18 cellular contexts compared by ENCODE assay signal in the genomic region with DNA sequence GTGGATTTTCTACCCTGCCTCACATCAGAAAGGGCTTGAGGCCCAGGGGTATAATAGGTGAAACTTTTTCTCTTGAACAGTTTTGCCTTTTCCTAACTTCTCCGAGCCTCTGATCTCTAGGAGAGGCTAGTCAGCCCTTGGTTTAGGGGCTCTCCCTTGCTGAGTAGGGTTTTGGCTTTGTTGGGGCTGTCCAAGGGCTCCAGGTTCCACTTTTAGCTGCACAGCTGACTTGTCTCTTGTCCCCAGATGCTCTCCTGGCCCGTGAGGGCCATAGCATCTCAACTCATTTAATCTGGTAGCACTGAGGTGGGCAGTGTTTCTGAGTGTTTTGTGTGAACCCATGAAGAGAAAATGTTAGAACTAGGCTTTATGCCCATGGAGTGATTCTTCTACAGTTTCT.
"Had no signal": no experiment of that assay in that cellular context is flagged by ENCODE, and none has a peak within 500 bp of the region (broad histone marks: within the 10 kb centered on the region; RNA-seq: fewer than 3 reads in every experiment).

No MANE protein-coding gene starts in this region.

- H3K27ac Mint-ChIP-seq: activated CD4-positive, alpha-beta T cell treated with anti-CD3 and anti-CD28 coated beads, Interleukin-2, amount 10 ng/mL, durations not matched to agents 7 days and 5 days; activated naive CD4-positive, alpha-beta T cell treated with anti-CD3 and anti-CD28 coated beads, Interleukin-2, amount 10 ng/mL, durations not matched to agents 7 days and 5 days; activated T-helper 2 cell treated with anti-CD3 and anti-CD28 coated beads, Interferon-gamma antibody, Interleukin-2, Interleukin-4, amounts not matched to agents 10 μg/mL and 5 μg/mL and 100 μg/mL, durations not matched to agents 14 hours and 24 hours and 36 hours; stimulated activated naive CD8-positive, alpha-beta T cell treated with anti-CD3 and anti-CD28 coated beads, Interleukin-15, Interleukin-2, amounts not matched to agents 100 ng/mL and 50 ng/mL, for 24 hours; T-helper 2 cell treated with Interferon-gamma antibody and Interleukin-4, amounts not matched to agents 5 μg/mL and 100 μg/mL, for 36 hours had no signal

- H3K36me3 ChIP-seq: cardiac muscle cell, colonic mucosa, esophagus muscularis mucosa, spleen, suprapubic skin, upper lobe of right lung had no signal

- H3K9me3 ChIP-seq: colonic mucosa, esophagus muscularis mucosa, spleen, suprapubic skin, upper lobe of right lung had no signal

- H3K4me3 ChIP-seq: cardiac muscle cell, colonic mucosa, esophagus muscularis mucosa, spleen, suprapubic skin, upper lobe of right lung had no signal

- H3K4me1 ChIP-seq: colonic mucosa had no signal

- H3K27ac ChIP-seq: cardiac muscle cell, colonic mucosa, esophagus muscularis mucosa, spleen, suprapubic skin, upper lobe of right lung had no signal

- H3K27me3 ChIP-seq: cardiac muscle cell, colonic mucosa, esophagus muscularis mucosa, spleen, suprapubic skin, upper lobe of right lung had no signal

- DNase-seq: activated CD4-positive, alpha-beta T cell treated with anti-CD3 and anti-CD28 coated beads, Interleukin-2, amount 10 ng/mL, durations not matched to agents 7 days and 5 days; activated naive CD4-positive, alpha-beta T cell treated with anti-CD3 and anti-CD28 coated beads, Interleukin-2, amount 10 ng/mL, durations not matched to agents 7 days and 5 days; activated T-cell treated with anti-CD3 and anti-CD28 coated beads for 4 hours; colonic mucosa; hypothalamus; kidney glomerular epithelial cell; mesendoderm; spleen; SW 1271; upper lobe of right lung had no signal

- H3K4me3 Mint-ChIP-seq: activated CD4-positive, alpha-beta T cell treated with anti-CD3 and anti-CD28 coated beads, Interleukin-2, amount 10 ng/mL, durations not matched to agents 7 days and 5 days; activated naive CD4-positive, alpha-beta T cell treated with anti-CD3 and anti-CD28 coated beads, Interleukin-2, amount 10 ng/mL, durations not matched to agents 7 days and 5 days; nephron; stimulated activated naive CD8-positive, alpha-beta T cell treated with anti-CD3 and anti-CD28 coated beads, Interleukin-15, Interleukin-2, amounts not matched to agents 100 ng/mL and 50 ng/mL, for 24 hours; T-helper 2 cell treated with Interferon-gamma antibody and Interleukin-4, amounts not matched to agents 5 μg/mL and 100 μg/mL, for 36 hours had no signal

- ATAC-seq: sciatic nerve, upper lobe of right lung had no signal

- H3K9me3 Mint-ChIP-seq: activated CD4-positive, alpha-beta T cell treated with anti-CD3 and anti-CD28 coated beads, Interleukin-2, amount 10 ng/mL, durations not matched to agents 7 days and 5 days; activated naive CD4-positive, alpha-beta T cell treated with anti-CD3 and anti-CD28 coated beads, Interleukin-2, amount 10 ng/mL, durations not matched to agents 7 days and 5 days; activated T-helper 2 cell treated with anti-CD3 and anti-CD28 coated beads, Interferon-gamma antibody, Interleukin-2, Interleukin-4, amounts not matched to agents 10 μg/mL and 5 μg/mL and 100 μg/mL, durations not matched to agents 14 hours and 24 hours and 36 hours; nephron; stimulated activated naive CD8-positive, alpha-beta T cell treated with anti-CD3 and anti-CD28 coated beads, Interleukin-15, Interleukin-2, amounts not matched to agents 100 ng/mL and 50 ng/mL, for 24 hours; T-helper 2 cell treated with Interferon-gamma antibody and Interleukin-4, amounts not matched to agents 5 μg/mL and 100 μg/mL, for 36 hours had no signal

- H3K27me3 Mint-ChIP-seq: activated CD4-positive, alpha-beta T cell treated with anti-CD3 and anti-CD28 coated beads, Interleukin-2, amount 10 ng/mL, durations not matched to agents 7 days and 5 days; activated naive CD4-positive, alpha-beta T cell treated with anti-CD3 and anti-CD28 coated beads, Interleukin-2, amount 10 ng/mL, durations not matched to agents 7 days and 5 days; stimulated activated naive CD8-positive, alpha-beta T cell treated with anti-CD3 and anti-CD28 coated beads, Interleukin-15, Interleukin-2, amounts not matched to agents 100 ng/mL and 50 ng/mL, for 24 hours had no signal
